ENCODE assay signal across 2 cellular contexts in genomic region chr14:91839754-91840153, GRCh38.
TF ChIP-seq lines count a peak whose summit lies in the region.

No MANE protein-coding gene starts in this region.

TF ChIP-seq in Ishikawa, 13 proteins besides CTCF, POLR2A, EP300 and RAD21:
- TF ChIP-seq YY1 (IDR thresholded peaks at IDR 0.05; ENCODE audit: low read depth) (no peak), USF1 (IDR thresholded peaks at IDR 0.05) (peak; percentile 83)

TF ChIP-seq in GM12878, 131 proteins besides CTCF, POLR2A, EP300 and RAD21:
- TF ChIP-seq CHD4 (IDR thresholded peaks at IDR 0.05) = no peak
- TF ChIP-seq FOS (IDR thresholded peaks at IDR 0.05; ENCODE audit: borderline replicate concordance, extremely low read depth, insufficient read length) = no peak
- TF ChIP-seq ZBTB40 (IDR thresholded peaks at IDR 0.05; ENCODE audit: borderline replicate concordance) = no peak
- TF ChIP-seq, protein P1, sequence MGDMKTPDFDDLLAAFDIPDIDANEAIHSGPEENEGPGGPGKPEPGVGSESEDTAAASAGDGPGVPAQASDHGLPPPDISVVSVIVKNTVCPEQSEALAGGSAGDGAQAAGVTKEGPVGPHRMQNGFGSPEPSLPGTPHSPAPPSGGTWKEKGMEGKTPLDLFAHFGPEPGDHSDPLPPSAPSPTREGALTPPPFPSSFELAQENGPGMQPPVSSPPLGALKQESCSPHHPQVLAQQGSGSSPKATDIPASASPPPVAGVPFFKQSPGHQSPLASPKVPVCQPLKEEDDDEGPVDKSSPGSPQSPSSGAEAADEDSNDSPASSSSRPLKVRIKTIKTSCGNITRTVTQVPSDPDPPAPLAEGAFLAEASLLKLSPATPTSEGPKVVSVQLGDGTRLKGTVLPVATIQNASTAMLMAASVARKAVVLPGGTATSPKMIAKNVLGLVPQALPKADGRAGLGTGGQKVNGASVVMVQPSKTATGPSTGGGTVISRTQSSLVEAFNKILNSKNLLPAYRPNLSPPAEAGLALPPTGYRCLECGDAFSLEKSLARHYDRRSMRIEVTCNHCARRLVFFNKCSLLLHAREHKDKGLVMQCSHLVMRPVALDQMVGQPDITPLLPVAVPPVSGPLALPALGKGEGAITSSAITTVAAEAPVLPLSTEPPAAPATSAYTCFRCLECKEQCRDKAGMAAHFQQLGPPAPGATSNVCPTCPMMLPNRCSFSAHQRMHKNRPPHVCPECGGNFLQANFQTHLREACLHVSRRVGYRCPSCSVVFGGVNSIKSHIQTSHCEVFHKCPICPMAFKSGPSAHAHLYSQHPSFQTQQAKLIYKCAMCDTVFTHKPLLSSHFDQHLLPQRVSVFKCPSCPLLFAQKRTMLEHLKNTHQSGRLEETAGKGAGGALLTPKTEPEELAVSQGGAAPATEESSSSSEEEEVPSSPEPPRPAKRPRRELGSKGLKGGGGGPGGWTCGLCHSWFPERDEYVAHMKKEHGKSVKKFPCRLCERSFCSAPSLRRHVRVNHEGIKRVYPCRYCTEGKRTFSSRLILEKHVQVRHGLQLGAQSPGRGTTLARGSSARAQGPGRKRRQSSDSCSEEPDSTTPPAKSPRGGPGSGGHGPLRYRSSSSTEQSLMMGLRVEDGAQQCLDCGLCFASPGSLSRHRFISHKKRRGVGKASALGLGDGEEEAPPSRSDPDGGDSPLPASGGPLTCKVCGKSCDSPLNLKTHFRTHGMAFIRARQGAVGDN (IDR thresholded peaks at IDR 0.05) = no peak
- no peak for TF ChIP-seq TCF7 (IDR thresholded peaks at IDR 0.05; ENCODE audit: borderline replicate concordance)
- TF ChIP-seq IRF5 (IDR thresholded peaks at IDR 0.05; ENCODE audit: borderline replicate concordance) = no peak
- TF ChIP-seq HDGF (IDR thresholded peaks at IDR 0.05) = no peak
- peak; percentile 66 for TF ChIP-seq USF1 (IDR thresholded peaks at IDR 0.05; ENCODE audit: borderline replicate concordance, extremely low read length, insufficient read depth, low read depth, low read length)
- no peak for TF ChIP-seq ZNF24 (IDR thresholded peaks at IDR 0.05)
- TF ChIP-seq SPI1 (IDR thresholded peaks at IDR 0.05; ENCODE audit: borderline replicate concordance, insufficient read depth, low read depth, low read length) = peak; percentile 75
- no peak for TF ChIP-seq TAF1 (IDR thresholded peaks at IDR 0.05; ENCODE audit: borderline replicate concordance, low read depth, low read length)
- TF ChIP-seq, protein P2, sequence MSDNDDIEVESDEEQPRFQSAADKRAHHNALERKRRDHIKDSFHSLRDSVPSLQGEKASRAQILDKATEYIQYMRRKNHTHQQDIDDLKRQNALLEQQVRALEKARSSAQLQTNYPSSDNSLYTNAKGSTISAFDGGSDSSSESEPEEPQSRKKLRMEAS (IDR thresholded peaks at IDR 0.05; ENCODE audit: low read depth, low read length) = no peak
- TF ChIP-seq ASH2L (IDR thresholded peaks at IDR 0.05; ENCODE audit: borderline replicate concordance, low read depth) = no peak
- no peak for TF ChIP-seq TARDBP (IDR thresholded peaks at IDR 0.05; ENCODE audit: borderline replicate concordance)
- TF ChIP-seq ATF3 (IDR thresholded peaks at IDR 0.05; ENCODE audit: borderline replicate concordance, extremely low read depth, low read depth, low read length) = 0 out of 2 replicates have a peak, but pooled peaks have one; percentile 8
